ENCODE assay signal across 11 cellular contexts in the genomic region with DNA sequence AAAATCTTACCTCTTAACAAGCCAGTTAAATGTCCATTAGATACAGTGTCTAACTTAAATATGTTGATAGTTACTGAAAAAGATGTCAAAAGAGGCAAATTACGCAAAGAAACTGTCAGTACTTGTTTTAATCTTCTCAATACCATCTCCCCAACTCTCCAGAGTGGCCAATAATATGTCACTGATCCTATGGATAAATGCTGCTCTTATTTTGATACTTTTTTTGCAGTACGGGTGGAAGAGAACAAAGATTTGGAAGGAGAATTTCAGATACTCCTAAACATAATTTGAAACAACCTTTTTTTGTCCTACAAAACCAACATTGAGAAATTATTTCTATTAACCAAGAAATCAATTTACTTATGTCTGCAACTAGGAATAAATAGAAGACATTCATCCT.
DNase-seq lines count a peak whose midpoint lies in the region; ATAC-seq, FAIRE-seq and TF ChIP-seq lines count a peak whose summit lies in the region.
"Had no signal": no experiment of that assay in that cellular context is flagged by ENCODE, and none has a peak within 500 bp of the region (broad histone marks: within the 10 kb centered on the region; RNA-seq: fewer than 3 reads in every experiment).

No MANE protein-coding gene starts in this region.

- H3K9ac ChIP-seq in PC-3 (ENCODE audit: low read length), result no peak overlapping the region

- no peaks in the 10 kb centered on the region for H3K9me2 ChIP-seq in PC-3 (replicated peaks; ENCODE audit: low read length)

- TF ChIP-seq POLR2A in thyroid gland (IDR thresholded peaks at IDR 0.05), result no peak

- no peaks in the 10 kb centered on the region for H3K9me3 ChIP-seq in PC-3 (ENCODE audit: low read length)
- H3K9me3 ChIP-seq in muscle layer of duodenum (ENCODE audit: control insufficient read depth in 1 of 2, low read length in 2 of 2), result no peaks in the 10 kb centered on the region
- no peaks in the 10 kb centered on the region for H3K9me3 ChIP-seq in thyroid gland
- H3K9me3 ChIP-seq: MG63 had no signal

- H3K9me3 Mint-ChIP-seq in chondrocyte (ENCODE audit: low read depth), result no peaks in the 10 kb centered on the region

- peaks cover 3% of the 10 kb centered on the region for H3K36me3 Mint-ChIP-seq in chondrocyte (ENCODE audit: low read depth)

- H2AFZ ChIP-seq in PC-3 (ENCODE audit: low read length), result no peak overlapping the region

- ATAC-seq in PC-3 (no peak), omental fat pad (ENCODE audit: low FRiP score) (no peak)

- no peaks in the 10 kb centered on the region for H3F3A ChIP-seq in PC-3 (ENCODE audit: low read length, unreplicated experiment)

- H3K4me3 Mint-ChIP-seq in chondrocyte (ENCODE audit: unreplicated experiment), result peak overlapping the region; percentile 33

- H4K20me1 ChIP-seq in PC-3 (ENCODE audit: low read length), result no peaks in the 10 kb centered on the region

- peak overlapping the region; percentile 36; the same call in 1 of the 2 replicates for H3K4me3 ChIP-seq in PC-3 (ENCODE audit: low read length)
- H3K4me3 ChIP-seq in muscle layer of duodenum (ENCODE audit: low read depth in 1 of 2, low read length in 2 of 2), result peak overlapping the region; percentile 7 to 41
- no peak overlapping the region for H3K4me3 ChIP-seq in thyroid gland (replicated peaks in 1 of 3)

- H3K27ac Mint-ChIP-seq in chondrocyte (ENCODE audit: unreplicated experiment), result peak overlapping the region; percentile 90

- no peak for FAIRE-seq in urothelium cell line (lab: Jason Lieb, UNC)
- FAIRE-seq: GM12891, TTC549 had no signal

- H3K4me1 Mint-ChIP-seq in chondrocyte (ENCODE audit: low read depth), result peaks cover 83% of the 10 kb centered on the region

- H3K4me1 ChIP-seq in PC-3 (ENCODE audit: insufficient read depth, low read length) (peaks cover 11% of the 10 kb centered on the region), muscle layer of duodenum (ENCODE audit: control insufficient read depth in 1 of 2, insufficient read depth in 2 of 2, low read length in 2 of 2) (peaks cover 25 to 26% of the 10 kb centered on the region in 2 donors), thyroid gland (peaks cover 21 to 22% of the 10 kb centered on the region in 2 donors)

- CTCF ChIA-PET in PC-3 (lab: Charles Lee), result no interaction called here

- H3K36me3 ChIP-seq in PC-3 (ENCODE audit: low read depth, low read length) (no peaks in the 10 kb centered on the region), muscle layer of duodenum (ENCODE audit: control insufficient read depth in 1 of 2, insufficient read depth in 2 of 2, low read length in 2 of 2) (no peaks in the 10 kb centered on the region), thyroid gland (no peaks in the 10 kb centered on the region)
- H3K36me3 ChIP-seq: MG63 had no signal

- no TSS peak for BruUV-seq in PC-3 (replicated peaks; lab: Mats Ljungman, UMichigan)

- intact Hi-C loops in PC-3 (cut with micrococcal nuclease), result loop anchor here (1.0 to 5.0 kb wide), 2 partner anchors 14 to 230 kb away; no protein-coding TSS in a partner anchor
- intact Hi-C loops in thyroid gland (cut with DNase I), result no loop called here

- H3K27me3 ChIP-seq in PC-3 (ENCODE audit: low read length) (no peaks in the 10 kb centered on the region), muscle layer of duodenum (ENCODE audit: low read depth, low read length) (no peaks in the 10 kb centered on the region), thyroid gland (no peaks in the 10 kb centered on the region)
- H3K27me3 ChIP-seq: MG63 had no signal

- 51 to 60% methylated on average over 2 of the region's 2 CpGs for WGBS in thyroid gland, 2 donors

- POLR2A ChIA-PET in PC-3 (lab: Charles Lee; ENCODE audit: unreplicated experiment), result interaction anchor here (1.0 kb wide), 1 partner anchor 14 kb away, joined by 5 read pairs; no protein-coding TSS in a partner anchor

- TF ChIP-seq CTCF in PC-3 (conservative IDR thresholded peaks at IDR 0.05; ENCODE audit: low read depth, low read length) (no peak), chondrocyte (IDR thresholded peaks at IDR 0.05) (no peak), thyroid gland (IDR thresholded peaks at IDR 0.05) (no peak), omental fat pad (IDR thresholded peaks at IDR 0.05) (no peak)

- H3K4me2 ChIP-seq in PC-3 (ENCODE audit: low read length), result peak overlapping the region; percentile 74

- no peaks in the 10 kb centered on the region for H3K79me2 ChIP-seq in PC-3 (ENCODE audit: low read length)

- H3K27me3 Mint-ChIP-seq in chondrocyte (ENCODE audit: low read depth), result no peaks in the 10 kb centered on the region

- DNase-seq in PC-3 (no peak), chondrocyte (ENCODE audit: low spot score) (no peak), thyroid gland (no peak), omental fat pad (ENCODE audit: low spot score) (no peak), urothelium cell line (ENCODE audit: low spot score) (no peak), amygdala (lab: John Stamatoyannopoulos, UW) (no peak)
- DNase-seq: DMS 273 treated with DMSO at 0.1 percent for 48 hours had no signal

- H3K27ac ChIP-seq in PC-3 (ENCODE audit: low read length) (no peak overlapping the region), muscle layer of duodenum (ENCODE audit: low read length) (peak overlapping the region; percentile 86), thyroid gland (peak overlapping the region; percentile 88 to 95 (median 92))

Comparison
In these comparisons a context has a peak if more than half of its experiments do, and no peak if none do; other contexts are left out.
1. H3K4me3 ChIP-seq: peak in PC-3 (single experiment) and muscle layer of duodenum (2 of 2); none in thyroid gland (0 of 3).